1 cellular context compared by ENCODE assay signal in genomic region chr6:34457747-34458462, GRCh38.
A peak's percentile ranks its signal among the peaks of the same experiment; 100 is the strongest.
TF ChIP-seq lines count a peak whose summit lies in the region.

No MANE protein-coding gene starts in this region.

TF ChIP-seq in HepG2, 621 proteins besides CTCF, POLR2A, EP300 and RAD21 (continued from another document):
- peak; percentile 68; the same call in 1 of the 2 replicates for TF ChIP-seq IRF9 (CRISPR knock-in tag; IDR thresholded peaks at IDR 0.05; ENCODE audit: borderline replicate concordance)
- TF ChIP-seq ZBTB10 (CRISPR knock-in tag; IDR thresholded peaks at IDR 0.05; ENCODE audit: borderline replicate concordance), result no peak
- no peak for TF ChIP-seq ZNF264 (CRISPR knock-in tag; IDR thresholded peaks at IDR 0.05)
